Comparison of ENCODE assay signal across 3 cellular contexts in the genomic region with DNA sequence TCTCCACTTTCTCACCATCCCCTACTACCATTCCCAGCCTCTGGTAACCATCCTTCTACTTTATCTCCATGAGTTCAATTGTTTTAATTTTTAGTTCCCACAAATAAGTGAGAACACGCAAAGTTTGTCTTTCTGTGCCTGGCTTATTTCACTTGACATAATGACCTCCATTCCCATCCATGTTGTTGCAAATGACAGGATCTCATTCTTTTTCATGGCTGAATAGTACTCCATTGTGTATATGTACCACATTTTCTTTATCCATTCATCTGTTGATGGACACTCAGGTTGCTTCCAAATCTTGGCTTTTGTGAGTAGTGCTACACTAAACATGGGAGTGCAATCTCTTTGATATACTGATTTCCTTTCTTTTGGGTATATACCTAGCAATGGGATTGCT. TPM values are rescaled to one million over a fixed set of nuclear protein-coding genes. Genes with fewer than 3 reads are reported as not detected.
"Had no signal": no experiment of that assay in that cellular context is flagged by ENCODE, and none has a peak within 500 bp of the region (broad histone marks: within the 10 kb centered on the region; RNA-seq: fewer than 3 reads in every experiment).

No MANE protein-coding gene starts in this region.

RNA-seq across cellular contexts. Expression of gene FRMPD3, which starts 55.8 kb away (rescaled TPM):
- total RNA-seq: Right ventricle myocardium inferior, RPMI7951, SJSA1 had no signal
